ENCODE assay signal across 1 cellular context in genomic region chr2:10447300-10448207, GRCh38.
A peak's percentile ranks its signal among the peaks of the same experiment; 100 is the strongest.
TF ChIP-seq lines count a peak whose summit lies in the region.

No MANE protein-coding gene starts in this region.

TF ChIP-seq in A549, 52 proteins besides CTCF, POLR2A, EP300 and RAD21 (continued from another document):
- TF ChIP-seq BCL3 (IDR thresholded peaks at IDR 0.05), result no peak
- no peak for TF ChIP-seq ESRRA (IDR thresholded peaks at IDR 0.05; ENCODE audit: borderline replicate concordance, low read length)
- TF ChIP-seq SREBF2 (IDR thresholded peaks at IDR 0.05), result no peak
- TF ChIP-seq FOSL2 (IDR thresholded peaks at IDR 0.05), result no peak
- peak; percentile 35; the same call in 1 of the 2 replicates for TF ChIP-seq FOSL2 (CRISPR knock-in tag; IDR thresholded peaks at IDR 0.05)
- peak; percentile 14 for TF ChIP-seq CHD2 (IDR thresholded peaks at IDR 0.05; ENCODE audit: low read length, partially characterized antibody)
- no peak for TF ChIP-seq PBX3 (IDR thresholded peaks at IDR 0.05)
- TF ChIP-seq HES2 (IDR thresholded peaks at IDR 0.05), result no peak
- TF ChIP-seq CHD4 (IDR thresholded peaks at IDR 0.05; ENCODE audit: borderline replicate concordance), result no peak
- TF ChIP-seq NR3C1 (IDR thresholded peaks at IDR 0.05), result no peak
- TF ChIP-seq HOXB5 (CRISPR knock-in tag; IDR thresholded peaks at IDR 0.05), result peak; percentile 95
- TF ChIP-seq TFCP2L1 (CRISPR knock-in tag; IDR thresholded peaks at IDR 0.05), result no peak; the same call in 1 of the 2 replicates
- peak; percentile 83 for TF ChIP-seq NPAS2 (CRISPR knock-in tag; IDR thresholded peaks at IDR 0.05; ENCODE audit: borderline replicate concordance)
- TF ChIP-seq BHLHE40 (IDR thresholded peaks at IDR 0.05; ENCODE audit: low read depth, low read length), result no peak
- TF ChIP-seq MAX (IDR thresholded peaks at IDR 0.05), result peak; percentile 99
- no peak for TF ChIP-seq JUNB (IDR thresholded peaks at IDR 0.05)
- no peak for TF ChIP-seq ZSCAN20 (CRISPR knock-in tag; IDR thresholded peaks at IDR 0.05)
- no peak for TF ChIP-seq HEYL (CRISPR knock-in tag; IDR thresholded peaks at IDR 0.05)
- no peak; a peak in 1 of 5 replicates for TF ChIP-seq JUN (IDR thresholded peaks at IDR 0.05)
- TF ChIP-seq HOXA7 (CRISPR knock-in tag; IDR thresholded peaks at IDR 0.05), result no peak
- TF ChIP-seq REST (IDR thresholded peaks at IDR 0.05), result peak; percentile 59
- TF ChIP-seq RCOR1 (IDR thresholded peaks at IDR 0.05; ENCODE audit: low read depth, low read length), result no peak
- TF ChIP-seq ELK1 (IDR thresholded peaks at IDR 0.05; ENCODE audit: low read depth, low read length), result no peak
- TF ChIP-seq MYC (IDR thresholded peaks at IDR 0.05; ENCODE audit: borderline replicate concordance, low read length), result peak; percentile 96
- TF ChIP-seq RARB (CRISPR knock-in tag; IDR thresholded peaks at IDR 0.05), result no peak
- no peak for TF ChIP-seq MAZ (IDR thresholded peaks at IDR 0.05; ENCODE audit: borderline replicate concordance, low read depth, low read length)
